Comparison of ENCODE assay signal across 8 cellular contexts in genomic region chr19:44499962-44500949, GRCh38. TPM values are rescaled to one million over a fixed set of nuclear protein-coding genes. Genes with fewer than 3 reads are reported as not detected.
A peak's percentile ranks its signal among the peaks of the same experiment; 100 is the strongest.
DNase-seq lines count a peak whose midpoint lies in the region; TF ChIP-seq lines count a peak whose summit lies in the region.

Gene ZNF180 (minus strand): TSS chr19:44500522. CDS start chr19:44497334, 3,188 bp downstream.

- H2AFZ ChIP-seq in H9 (ENCODE audit: low read length) (no peak within 1 kb of the TSS), neural progenitor cell (replicated peaks) (peak within 1 kb of the TSS; percentile 90)

- peaks cover 16 to 19% of the 10 kb centered on the region in 2 experiments for H3K4me1 Mint-ChIP-seq in H9
- H3K4me1 Mint-ChIP-seq in neural progenitor cell: peaks cover 8% of the 10 kb centered on the region

- no peak within 1 kb of the TSS for H3K27ac ChIP-seq in H9 (ENCODE audit: insufficient read length, low read depth, low read length)
- H3K27ac ChIP-seq in neural progenitor cell: no peak within 1 kb of the TSS
- peak within 1 kb of the TSS; percentile 79 for H3K27ac ChIP-seq in stomach smooth muscle (ENCODE audit: low read length)

- H3K27me3 Mint-ChIP-seq in H9 (ENCODE audit: low read depth) (peaks cover 31% of the 10 kb centered on the region), neural progenitor cell (ENCODE audit: insufficient read depth, low read depth) (peaks cover 14% of the 10 kb centered on the region)

- no peak within 1 kb of the TSS for H3K14ac ChIP-seq in H9 (ENCODE audit: insufficient read depth, low read length)

- no peak within 1 kb of the TSS for H2BK120ac ChIP-seq in H9 (ENCODE audit: low read depth, low read length, poor library complexity, severe bottlenecking)

- H3K4me1 ChIP-seq in H9 (ENCODE audit: insufficient read depth, low read length) (no peaks in the 10 kb centered on the region), neural progenitor cell (no peaks in the 10 kb centered on the region), stomach smooth muscle (ENCODE audit: control insufficient read depth, insufficient read depth, low read length) (peaks cover 13% of the 10 kb centered on the region)

- no peak within 1 kb of the TSS for H4K8ac ChIP-seq in H9 (replicated peaks; ENCODE audit: insufficient read length, low read depth, low read length)

- no peak within 1 kb of the TSS for H4K5ac ChIP-seq in H9 (ENCODE audit: insufficient read length, low read depth, low read length)

- H2BK20ac ChIP-seq in H9 (ENCODE audit: low read depth, low read length, poor library complexity, severe bottlenecking): no peak within 1 kb of the TSS

- H3K36me3 Mint-ChIP-seq in H9 (ENCODE audit: insufficient read depth in 1 of 3, low read depth in 3 of 3) (peaks cover 40 to 46% (median 46%) of the 10 kb centered on the region in 3 experiments), neural progenitor cell (peaks cover 43% of the 10 kb centered on the region)

- no peak within 1 kb of the TSS for H3K23ac ChIP-seq in H9 (ENCODE audit: insufficient read length, low read depth, low read length)

- H3K36me3 ChIP-seq in MG63 (peaks cover 42% of the 10 kb centered on the region), neural progenitor cell (peaks cover 17% of the 10 kb centered on the region), stomach smooth muscle (ENCODE audit: control insufficient read depth in 2 of 2, insufficient read depth in 2 of 2, low read length in 2 of 2) (peaks cover 12 to 14% of the 10 kb centered on the region in 2 donors)

- WGBS in H9 (ENCODE audit: extremely low coverage, insufficient read length, low lambda C conversion rate): no CpG with 5 or more reads among the region's 78 CpGs

- H3K27me3 ChIP-seq in H9 (ENCODE audit: insufficient read depth, low read length) (0 out of 2 replicates have a peak, but pooled peaks cover 2% of the 10 kb centered on the region), MG63 (no peaks in the 10 kb centered on the region), neural progenitor cell (peaks cover 34% of the 10 kb centered on the region), stomach smooth muscle (ENCODE audit: control insufficient read depth in 1 of 2, insufficient read depth in 2 of 2, low read length in 2 of 2) (no peaks in the 10 kb centered on the region)

- H2AK5ac ChIP-seq in H9 (ENCODE audit: insufficient read length, low read length): no peak within 1 kb of the TSS

- TF ChIP-seq CTCF in H9 (conservative IDR thresholded peaks at IDR 0.05) (peak; percentile 59), foreskin fibroblast (IDR thresholded peaks at IDR 0.05; ENCODE audit: low read depth, low read length) (peak; percentile 31), neural progenitor cell (IDR thresholded peaks at IDR 0.05) (peak; percentile 56)

- H3K56ac ChIP-seq in H9 (ENCODE audit: insufficient read length, low read depth, low read length): no peak within 1 kb of the TSS

- peak; percentile 84 for DNase-seq in GDM1 (lab: John Stamatoyannopoulos, UW)
- peak; percentile 99 for DNase-seq in H9
- DNase-seq in MG63: peak; percentile 94
- DNase-seq in SHP77 (lab: John Stamatoyannopoulos, UW): peak; percentile 92 to 95
- peak; percentile 95 for DNase-seq in activated gamma-delta T cell treated with Interleukin-2 at 50 U/mL for 16 hours
- DNase-seq in foreskin fibroblast: peak; percentile 89 to 97
- DNase-seq in neural progenitor cell (ENCODE audit: low spot score): peak; percentile 99

- H4K91ac ChIP-seq in H9 (ENCODE audit: insufficient read length, low read depth, low read length): no peak within 1 kb of the TSS

- no peaks in the 10 kb centered on the region for H4K20me1 ChIP-seq in H9 (ENCODE audit: control insufficient read depth, insufficient read depth, insufficient read length)
- no peaks in the 10 kb centered on the region for H4K20me1 ChIP-seq in neural progenitor cell (ENCODE audit: low read depth)

- no peak within 1 kb of the TSS for H2BK12ac ChIP-seq in H9 (ENCODE audit: insufficient read length, low read depth, low read length)

- H2BK15ac ChIP-seq in H9 (ENCODE audit: low read depth, low read length): no peak within 1 kb of the TSS

- H3K4ac ChIP-seq in H9 (ENCODE audit: low read depth, low read length): no peak within 1 kb of the TSS

- peaks cover 6% of the 10 kb centered on the region for H3F3A ChIP-seq in neural progenitor cell (ENCODE audit: low read depth)

- peak within 1 kb of the TSS; percentile 60 to 98 (median 72); a peak in 6 of 7 replicates for H3K27ac Mint-ChIP-seq in H9
- peak within 1 kb of the TSS; percentile 67 for H3K27ac Mint-ChIP-seq in neural progenitor cell

- H3K18ac ChIP-seq in H9 (ENCODE audit: insufficient read length, low read depth, low read length): peak within 1 kb of the TSS; percentile 50

- H3T11ph ChIP-seq in H9 (ENCODE audit: low read length): no peak within 1 kb of the TSS

- peaks cover 65 to 72% of the 10 kb centered on the region in 2 experiments for H3K9me3 Mint-ChIP-seq in H9
- peaks cover 59% of the 10 kb centered on the region for H3K9me3 Mint-ChIP-seq in neural progenitor cell

- H3K23me2 ChIP-seq in H9 (ENCODE audit: insufficient read length, low read depth, low read length, poor library complexity, severe bottlenecking): peaks cover 8% of the 10 kb centered on the region

- H3K9ac ChIP-seq in H9 (ENCODE audit: extremely low read depth, insufficient read length, low read length) (peak within 1 kb of the TSS; percentile 66), neural progenitor cell (peak within 1 kb of the TSS; percentile 56), stomach smooth muscle (ENCODE audit: low read length in 2 of 2) (peak within 1 kb of the TSS; percentile 76 to 86)

- H3K79me1 ChIP-seq in H9 (ENCODE audit: insufficient read depth, low read depth, low read length, poor library complexity, severe bottlenecking): peaks cover 3% of the 10 kb centered on the region

- H3K4me3 Mint-ChIP-seq in H9: peak within 1 kb of the TSS; percentile 97 to 98
- peak within 1 kb of the TSS; percentile 91 for H3K4me3 Mint-ChIP-seq in neural progenitor cell

- H2BK5ac ChIP-seq in H9 (ENCODE audit: insufficient read length, low read length): no peak within 1 kb of the TSS

- H3K4me3 ChIP-seq in MG63: peak within 1 kb of the TSS; percentile 95
- peak within 1 kb of the TSS; percentile 86 to 98 for H3K4me3 ChIP-seq in foreskin fibroblast (ENCODE audit: low read depth in 1 of 2, low read length in 2 of 2)
- H3K4me3 ChIP-seq in neural progenitor cell: peak within 1 kb of the TSS; percentile 86
- H3K4me3 ChIP-seq in stomach smooth muscle (ENCODE audit: low read length in 2 of 2): peak within 1 kb of the TSS; percentile 99

- H3K9me3 ChIP-seq in H9 (ENCODE audit: control insufficient read depth, low read depth, low read length): peaks cover 9% of the 10 kb centered on the region
- H3K9me3 ChIP-seq in MG63: peaks cover 37% of the 10 kb centered on the region
- peaks cover 6% of the 10 kb centered on the region for H3K9me3 ChIP-seq in neural progenitor cell (ENCODE audit: low read depth)
- peaks cover 0 to 12% of the 10 kb centered on the region in 2 donors for H3K9me3 ChIP-seq in stomach smooth muscle (ENCODE audit: control insufficient read depth in 2 of 2, low read length in 2 of 2)

- peak within 1 kb of the TSS; percentile 52 for H3K4me2 ChIP-seq in H9 (ENCODE audit: insufficient read depth, insufficient read length, low read length)
- peak within 1 kb of the TSS; percentile 92 for H3K4me2 ChIP-seq in neural progenitor cell

- H3K79me2 ChIP-seq in H9 (ENCODE audit: insufficient read depth, low read length) (peaks cover 24% of the 10 kb centered on the region; the same call in 1 of the 2 replicates), neural progenitor cell (ENCODE audit: low read depth) (peaks cover 45% of the 10 kb centered on the region)

RNA-seq across cellular contexts. Expression of gene ZNF180, which starts in this region (rescaled TPM):
- total RNA-seq in H9 (2021) (13.2 and 13.6 TPM in 2 replicates), neural progenitor cell (ENCODE audit: low replicate concordance) (10.7 and 15.9 TPM in 2 replicates)
- total RNA-seq in MG63 (2014; rRNA removed; shearing (Covaris generic); ENCODE audit: low replicate concordance): 4.4 and 11.7 TPM in 2 replicates
